In the genomic region with DNA sequence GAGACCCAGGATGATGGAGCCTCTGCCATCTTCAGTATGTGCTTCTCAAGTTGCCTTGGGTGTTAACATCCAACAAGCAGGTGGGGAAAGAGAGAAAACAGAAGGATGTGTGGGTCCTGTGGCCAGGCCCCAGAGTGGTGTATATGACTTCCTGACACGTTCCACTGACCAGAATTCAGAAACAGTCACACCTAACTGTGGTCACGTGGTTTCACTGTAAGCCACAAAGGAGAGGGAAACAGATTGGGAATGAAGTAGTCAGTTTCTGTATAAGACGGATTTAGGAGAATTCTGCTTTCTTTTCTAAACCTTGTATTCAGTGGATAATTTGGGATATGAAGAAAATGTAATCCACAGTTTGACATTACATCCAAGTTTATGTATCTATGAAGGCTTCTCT, we compare ENCODE assay signal across 35 cellular contexts.
"Had no signal": no experiment of that assay in that cellular context is flagged by ENCODE, and none has a peak within 500 bp of the region (broad histone marks: within the 10 kb centered on the region; RNA-seq: fewer than 3 reads in every experiment).

No MANE protein-coding gene starts in this region.

- H3K27ac ChIP-seq: ascending aorta, cardiac muscle cell, VCaP had no signal

- H3K27me3 Mint-ChIP-seq: activated B cell treated with CpG ODN at 0.5 μM for 24 hours; activated CD4-positive, alpha-beta memory T cell treated with anti-CD3 and anti-CD28 coated beads, Interleukin-2, amount 10 ng/mL, durations not matched to agents 7 days and 5 days; activated CD4-positive, alpha-beta T cell treated with anti-CD3 and anti-CD28 coated beads, Interleukin-2, amount 10 ng/mL, durations not matched to agents 7 days and 5 days; activated CD8-positive, alpha-beta memory T cell treated with anti-CD3 and anti-CD28 coated beads, Interleukin-2, amount 10 ng/mL, durations not matched to agents 7 days and 5 days; activated naive CD4-positive, alpha-beta T cell treated with anti-CD3 and anti-CD28 coated beads, Interleukin-2, amount 10 ng/mL, durations not matched to agents 7 days and 5 days; activated naive CD4-positive, alpha-beta T cell treated with anti-CD3 and anti-CD28 coated beads, Interleukin-2, amount 50 U/mL, for 24 hours; activated naive CD8-positive, alpha-beta T cell; activated naive CD8-positive, alpha-beta T cell treated with anti-CD3 and anti-CD28 coated beads, Interleukin-2, amount 10 ng/mL, durations not matched to agents 7 days and 5 days; activated naive CD8-positive, alpha-beta T cell treated with anti-CD3 and anti-CD28 coated beads, Interleukin-2, amount 50 U/mL, for 24 hours; activated T-cell treated with anti-CD3 and anti-CD28 coated beads, Interleukin-2, amount 50 U/mL, for 24 hours; central memory CD8-positive, alpha-beta T cell had no signal

- DNase-seq: activated B cell treated with CpG ODN at 0.5 μM for 24 hours; activated CD4-positive, alpha-beta memory T cell treated with anti-CD3 and anti-CD28 coated beads, Interleukin-2, amount 10 ng/mL, durations not matched to agents 7 days and 5 days; activated CD4-positive, alpha-beta T cell treated with anti-CD3 and anti-CD28 coated beads for 48 hours; activated CD4-positive, alpha-beta T cell treated with anti-CD3 and anti-CD28 coated beads, Interleukin-2, amount 10 ng/mL, durations not matched to agents 7 days and 5 days; activated CD4-positive, alpha-beta T cell treated with anti-CD3 and anti-CD28 coated beads, Interleukin-2, amount 50 U/mL, for 48 hours; activated CD4-positive, CD25-positive, alpha-beta regulatory T cell treated with anti-CD3 and anti-CD28 coated beads, Interleukin-2, amount 50 U/mL, for 72 hours; activated CD8-positive, alpha-beta memory T cell treated with anti-CD3 and anti-CD28 coated beads for 24 hours; activated CD8-positive, alpha-beta memory T cell treated with anti-CD3 and anti-CD28 coated beads, Interleukin-2, amount 10 ng/mL, durations not matched to agents 7 days and 5 days; activated CD8-positive, alpha-beta memory T cell treated with anti-CD3 and anti-CD28 coated beads, Interleukin-2, amount 50 U/mL, for 48 hours; activated CD8-positive, alpha-beta T cell treated with anti-CD3 and anti-CD28 coated beads, Interleukin-2, amount 10 ng/mL, durations not matched to agents 7 days and 5 days; activated effector memory CD4-positive, alpha-beta T cell treated with Interleukin-2 at 50 U/mL for 16 hours; activated gamma-delta T cell; activated naive CD4-positive, alpha-beta T cell treated with anti-CD3 and anti-CD28 coated beads, Interleukin-2, amount 10 ng/mL, durations not matched to agents 7 days and 5 days; activated naive CD4-positive, alpha-beta T cell treated with Interleukin-2 at 50 U/mL for 16 hours; activated naive CD8-positive, alpha-beta T cell treated with anti-CD3 and anti-CD28 coated beads, Interleukin-2, amount 10 ng/mL, durations not matched to agents 7 days and 5 days; activated naive CD8-positive, alpha-beta T cell treated with anti-CD3 and anti-CD28 coated beads, Interleukin-2, amount 50 U/mL, for 24 hours; activated T-cell treated with anti-CD3 and anti-CD28 coated beads, Interleukin-2, amount 50 U/mL, for 24 hours; activated T-cell treated with anti-CD3 and anti-CD28 coated beads, Interleukin-2, amount 50 U/mL, for 48 hours; amygdala; anterior cingulate cortex; caudate nucleus; cerebellar nuclear complex; T-helper 9 cell had no signal

- H3K9me3 ChIP-seq: ascending aorta had no signal

- H3K4me3 Mint-ChIP-seq: activated B cell treated with CpG ODN at 0.5 μM for 24 hours; activated CD4-positive, alpha-beta memory T cell treated with anti-CD3 and anti-CD28 coated beads, Interleukin-2, amount 10 ng/mL, durations not matched to agents 7 days and 5 days; activated CD4-positive, alpha-beta T cell treated with anti-CD3 and anti-CD28 coated beads, Interleukin-2, amount 10 ng/mL, durations not matched to agents 7 days and 5 days; activated CD8-positive, alpha-beta memory T cell treated with anti-CD3 and anti-CD28 coated beads, Interleukin-2, amount 10 ng/mL, durations not matched to agents 7 days and 5 days; activated CD8-positive, alpha-beta T cell treated with anti-CD3 and anti-CD28 coated beads, Interleukin-2, amount 10 ng/mL, durations not matched to agents 7 days and 5 days; activated naive CD4-positive, alpha-beta T cell treated with anti-CD3 and anti-CD28 coated beads, Interleukin-2, amount 10 ng/mL, durations not matched to agents 7 days and 5 days; activated naive CD4-positive, alpha-beta T cell treated with anti-CD3 and anti-CD28 coated beads, Interleukin-2, amount 50 U/mL, for 24 hours; activated naive CD8-positive, alpha-beta T cell; activated naive CD8-positive, alpha-beta T cell treated with anti-CD3 and anti-CD28 coated beads, Interleukin-2, amount 10 ng/mL, durations not matched to agents 7 days and 5 days; activated naive CD8-positive, alpha-beta T cell treated with anti-CD3 and anti-CD28 coated beads, Interleukin-2, amount 50 U/mL, for 24 hours; activated T-cell treated with anti-CD3 and anti-CD28 coated beads, Interleukin-2, amount 50 U/mL, for 24 hours; brain; central memory CD8-positive, alpha-beta T cell; T-helper 1 cell treated with Interleukin-12 subunit alpha and Interleukin-12 subunit beta and Interleukin-4 antibody, amounts not matched to agents 30 μg/mL and 1 μg/mL, for 36 hours; T-helper 2 cell treated with Interferon-gamma antibody and Interleukin-4, amounts not matched to agents 5 μg/mL and 100 μg/mL, for 36 hours had no signal

- H3K4me3 ChIP-seq: ascending aorta, cardiac muscle cell had no signal

- H3K36me3 ChIP-seq: ascending aorta, cardiac muscle cell had no signal

- H3K27me3 ChIP-seq: ascending aorta, cardiac muscle cell had no signal

- H3K9me3 Mint-ChIP-seq: activated B cell treated with CpG ODN at 0.5 μM for 24 hours; activated CD4-positive, alpha-beta memory T cell treated with anti-CD3 and anti-CD28 coated beads, Interleukin-2, amount 10 ng/mL, durations not matched to agents 7 days and 5 days; activated CD4-positive, alpha-beta T cell treated with anti-CD3 and anti-CD28 coated beads, Interleukin-2, amount 10 ng/mL, durations not matched to agents 7 days and 5 days; activated naive CD4-positive, alpha-beta T cell treated with anti-CD3 and anti-CD28 coated beads, Interleukin-2, amount 10 ng/mL, durations not matched to agents 7 days and 5 days; activated naive CD8-positive, alpha-beta T cell treated with anti-CD3 and anti-CD28 coated beads, Interleukin-2, amount 10 ng/mL, durations not matched to agents 7 days and 5 days; activated naive CD8-positive, alpha-beta T cell treated with anti-CD3 and anti-CD28 coated beads, Interleukin-2, amount 50 U/mL, for 24 hours; activated T-helper 2 cell treated with anti-CD3 and anti-CD28 coated beads, Interferon-gamma antibody, Interleukin-2, Interleukin-4, amounts not matched to agents 10 μg/mL and 5 μg/mL and 100 μg/mL, durations not matched to agents 14 hours and 24 hours and 36 hours; brain; T-helper 1 cell treated with Interleukin-12 subunit alpha and Interleukin-12 subunit beta and Interleukin-4 antibody, amounts not matched to agents 30 μg/mL and 1 μg/mL, for 36 hours; T-helper 2 cell treated with Interferon-gamma antibody and Interleukin-4, amounts not matched to agents 5 μg/mL and 100 μg/mL, for 36 hours had no signal

- FAIRE-seq: bronchial epithelial cell, TTC549 had no signal

- ATAC-seq: activated CD8-positive, alpha-beta memory T cell treated with anti-CD3 and anti-CD28 coated beads, Interleukin-2, amount 10 ng/mL, durations not matched to agents 7 days and 5 days; activated CD8-positive, alpha-beta T cell treated with anti-CD3 and anti-CD28 coated beads, Interleukin-2, amount 10 ng/mL, durations not matched to agents 7 days and 5 days; activated naive CD8-positive, alpha-beta T cell treated with anti-CD3 and anti-CD28 coated beads, Interleukin-2, amount 50 U/mL, for 24 hours had no signal

- H3K36me3 Mint-ChIP-seq: activated CD8-positive, alpha-beta memory T cell treated with anti-CD3 and anti-CD28 coated beads, Interleukin-2, amount 10 ng/mL, durations not matched to agents 7 days and 5 days; activated naive CD4-positive, alpha-beta T cell treated with anti-CD3 and anti-CD28 coated beads, Interleukin-2, amount 10 ng/mL, durations not matched to agents 7 days and 5 days; activated naive CD4-positive, alpha-beta T cell treated with anti-CD3 and anti-CD28 coated beads, Interleukin-2, amount 50 U/mL, for 24 hours; activated naive CD8-positive, alpha-beta T cell; activated naive CD8-positive, alpha-beta T cell treated with anti-CD3 and anti-CD28 coated beads, Interleukin-2, amount 10 ng/mL, durations not matched to agents 7 days and 5 days; brain had no signal

- H3K4me1 ChIP-seq: ascending aorta had no signal

- H3K4me1 Mint-ChIP-seq: activated B cell treated with CpG ODN at 0.5 μM for 24 hours; activated CD4-positive, alpha-beta memory T cell treated with anti-CD3 and anti-CD28 coated beads, Interleukin-2, amount 10 ng/mL, durations not matched to agents 7 days and 5 days; activated CD4-positive, alpha-beta T cell treated with anti-CD3 and anti-CD28 coated beads, Interleukin-2, amount 10 ng/mL, durations not matched to agents 7 days and 5 days; activated CD8-positive, alpha-beta memory T cell treated with anti-CD3 and anti-CD28 coated beads, Interleukin-2, amount 10 ng/mL, durations not matched to agents 7 days and 5 days; activated naive CD4-positive, alpha-beta T cell treated with anti-CD3 and anti-CD28 coated beads, Interleukin-2, amount 10 ng/mL, durations not matched to agents 7 days and 5 days; activated naive CD4-positive, alpha-beta T cell treated with anti-CD3 and anti-CD28 coated beads, Interleukin-2, amount 50 U/mL, for 24 hours; activated naive CD8-positive, alpha-beta T cell treated with anti-CD3 and anti-CD28 coated beads, Interleukin-2, amount 10 ng/mL, durations not matched to agents 7 days and 5 days; activated naive CD8-positive, alpha-beta T cell treated with anti-CD3 and anti-CD28 coated beads, Interleukin-2, amount 50 U/mL, for 24 hours; brain; central memory CD8-positive, alpha-beta T cell had no signal

- H3K27ac Mint-ChIP-seq: activated B cell treated with CpG ODN at 0.5 μM for 24 hours; activated CD4-positive, alpha-beta memory T cell treated with anti-CD3 and anti-CD28 coated beads, Interleukin-2, amount 10 ng/mL, durations not matched to agents 7 days and 5 days; activated CD4-positive, alpha-beta T cell treated with anti-CD3 and anti-CD28 coated beads, Interleukin-2, amount 10 ng/mL, durations not matched to agents 7 days and 5 days; activated CD8-positive, alpha-beta memory T cell treated with anti-CD3 and anti-CD28 coated beads, Interleukin-2, amount 10 ng/mL, durations not matched to agents 7 days and 5 days; activated CD8-positive, alpha-beta T cell treated with anti-CD3 and anti-CD28 coated beads, Interleukin-2, amount 10 ng/mL, durations not matched to agents 7 days and 5 days; activated naive CD4-positive, alpha-beta T cell treated with anti-CD3 and anti-CD28 coated beads, Interleukin-2, amount 10 ng/mL, durations not matched to agents 7 days and 5 days; activated naive CD4-positive, alpha-beta T cell treated with anti-CD3 and anti-CD28 coated beads, Interleukin-2, amount 50 U/mL, for 24 hours; activated naive CD8-positive, alpha-beta T cell; activated naive CD8-positive, alpha-beta T cell treated with anti-CD3 and anti-CD28 coated beads, Interleukin-2, amount 10 ng/mL, durations not matched to agents 7 days and 5 days; activated naive CD8-positive, alpha-beta T cell treated with anti-CD3 and anti-CD28 coated beads, Interleukin-2, amount 50 U/mL, for 24 hours; activated T-cell treated with anti-CD3 and anti-CD28 coated beads, Interleukin-2, amount 50 U/mL, for 24 hours; activated T-helper 2 cell treated with anti-CD3 and anti-CD28 coated beads, Interferon-gamma antibody, Interleukin-2, Interleukin-4, amounts not matched to agents 10 μg/mL and 5 μg/mL and 100 μg/mL, durations not matched to agents 14 hours and 24 hours and 36 hours; brain; T-helper 1 cell treated with Interleukin-12 subunit alpha and Interleukin-12 subunit beta and Interleukin-4 antibody, amounts not matched to agents 30 μg/mL and 1 μg/mL, for 36 hours; T-helper 2 cell treated with Interferon-gamma antibody and Interleukin-4, amounts not matched to agents 5 μg/mL and 100 μg/mL, for 36 hours had no signal
